In genomic region chr3:81931265-81931664, GRCh38 we compare ENCODE assay signal across 22 cellular contexts.
"Had no signal": no experiment of that assay in that cellular context is flagged by ENCODE, and none has a peak within 500 bp of the region (broad histone marks: within the 10 kb centered on the region; RNA-seq: fewer than 3 reads in every experiment).

No MANE protein-coding gene starts in this region.

- DNase-seq: activated CD4-positive, alpha-beta T cell treated with anti-CD3 and anti-CD28 coated beads for 48 hours; activated CD4-positive, alpha-beta T cell treated with anti-CD3 and anti-CD28 coated beads, Interleukin-2, amount 50 U/mL, for 4 hours; activated CD4-positive, CD25-positive, alpha-beta regulatory T cell treated with anti-CD3 and anti-CD28 coated beads, Interleukin-2, amount 50 U/mL, for 72 hours; activated CD8-positive, alpha-beta memory T cell treated with anti-CD3 and anti-CD28 coated beads, Interleukin-2, amount 50 U/mL, for 48 hours; activated CD8-positive, alpha-beta T cell treated with anti-CD3 and anti-CD28 coated beads, Interleukin-2, amount 10 ng/mL, durations not matched to agents 7 days and 5 days; activated T-cell treated with anti-CD3 and anti-CD28 coated beads, Interleukin-2, amount 50 U/mL, for 1 hour; aorta; caudate nucleus; colonic mucosa; Karpas-422; MM.1S; NCI-H1092; NCI-H1417; NCI-H187 treated with DMSO at 0.1 percent for 48 hours; NCI-H2171; NCI-H2227 treated with DMSO at 0.1 percent for 48 hours; NCI-H446 treated with DMSO at 0.1 percent for 48 hours; NCI-H524 treated with DMSO at 0.1 percent for 48 hours; NK-92 treated with Interleukin-12 subunit alpha and Interleukin-12 subunit beta, amount 100 ng/mL, for 24 hours; PC-3; SHP77 treated with DMSO at 0.1 percent for 48 hours had no signal

- ATAC-seq: activated CD8-positive, alpha-beta T cell treated with anti-CD3 and anti-CD28 coated beads, Interleukin-2, amount 10 ng/mL, durations not matched to agents 7 days and 5 days; PC-3; WTC11 had no signal
